Comparison of ENCODE assay signal across 22 cellular contexts in genomic region chr6:1267057-1267732, GRCh38. TPM values are rescaled to one million over a fixed set of nuclear protein-coding genes. Genes with fewer than 3 reads are reported as not detected.
DNase-seq lines count a peak whose midpoint lies in the region; ATAC-seq, FAIRE-seq and TF ChIP-seq lines count a peak whose summit lies in the region.
"Had no signal": no experiment of that assay in that cellular context is flagged by ENCODE, and none has a peak within 500 bp of the region (broad histone marks: within the 10 kb centered on the region; RNA-seq: fewer than 3 reads in every experiment).

No MANE protein-coding gene starts in this region.

- CTCF ChIA-PET in PC-3 (lab: Charles Lee) = interaction anchor here (0.6 kb wide), 1 partner anchor 11 kb away, joined by 3 read pairs; no protein-coding TSS in a partner anchor

- BruUV-seq in PC-3 (replicated peaks; lab: Mats Ljungman, UMichigan) = no TSS peak

- H3K9me3 Mint-ChIP-seq in osteocyte (ENCODE audit: unreplicated experiment) = no peaks in the 10 kb centered on the region

- DNase-seq in GM23248 = peak; percentile 40
- DNase-seq in PC-3 = peak; percentile 86
- DNase-seq in bronchial epithelial cell (ENCODE audit: low read depth) = peak; percentile 96
- DNase-seq in renal cortical epithelial cell (ENCODE audit: low read depth) = peak; percentile 91
- no peak for DNase-seq in NCI-H446 (lab: John Stamatoyannopoulos, UW)
- DNase-seq in osteocyte (ENCODE audit: extremely low spot score, unreplicated experiment) = no peak
- DNase-seq in NCI-H1092 treated with DMSO at 0.1 percent for 48 hours (lab: John Stamatoyannopoulos, UW) = no peak
- DNase-seq: activated T-cell treated with anti-CD3 and anti-CD28 coated beads for 4 hours, BE2C, DMS153, left ventricle myocardium superior, NCI-H1694, NCI-H446 treated with DMSO at 0.1 percent for 48 hours, ovary had no signal

- no peak overlapping the region for H3K4me2 ChIP-seq in GM23248 (ENCODE audit: unreplicated experiment)
- peak overlapping the region; percentile 56 for H3K4me2 ChIP-seq in PC-3 (ENCODE audit: low read length)
- H3K4me2 ChIP-seq: KMS-11 had no signal

- H3F3A ChIP-seq in GM23248 (ENCODE audit: insufficient read depth) (no peaks in the 10 kb centered on the region), PC-3 (ENCODE audit: low read length, unreplicated experiment) (no peaks in the 10 kb centered on the region)

- in situ Hi-C loops in GM23248 (cut with MboI) = no loop called here

- no peak overlapping the region for H3K27ac ChIP-seq in GM23248
- H3K27ac ChIP-seq in PC-3 (ENCODE audit: low read length) = peak overlapping the region; percentile 39
- H3K27ac ChIP-seq: HL-60, KMS-11, ovary, tibial nerve had no signal

- no peaks in the 10 kb centered on the region for H3K36me3 Mint-ChIP-seq in osteocyte (ENCODE audit: unreplicated experiment)
- H3K36me3 Mint-ChIP-seq: activated naive CD4-positive, alpha-beta T cell treated with anti-CD3 and anti-CD28 coated beads, Interleukin-2, amount 50 U/mL, for 24 hours; stimulated activated effector memory CD8-positive, alpha-beta T cell treated with anti-CD3 and anti-CD28 coated beads, Interleukin-12 subunit alpha, Interleukin-12 subunit beta, amount 100 ng/mL, for 72 hours had no signal

- H3K9me2 ChIP-seq in GM23248 (ENCODE audit: insufficient read depth) = no peaks in the 10 kb centered on the region
- 0 out of 2 replicates have a peak, but pooled peaks cover 6% of the 10 kb centered on the region for H3K9me2 ChIP-seq in PC-3 (replicated peaks; ENCODE audit: low read length)

- ATAC-seq in PC-3 (peak; percentile 92), HG02840 (IDR thresholded peaks at IDR 0.05; ENCODE audit: low FRiP score, unreplicated experiment) (no peak)
- ATAC-seq: left ventricle myocardium superior; SK-N-SH treated with all-trans-retinoic acid at 6 μM for 48 hours; stimulated activated effector memory CD8-positive, alpha-beta T cell treated with anti-CD3 and anti-CD28 coated beads, Interleukin-12 subunit alpha, Interleukin-12 subunit beta, amount 100 ng/mL, for 72 hours had no signal

- no peaks in the 10 kb centered on the region for H3K27me3 Mint-ChIP-seq in osteocyte (ENCODE audit: unreplicated experiment)

- no peak for FAIRE-seq in bronchial epithelial cell (lab: Jason Lieb, UNC)
- FAIRE-seq: TTC549 had no signal

- no peak overlapping the region for H3K27ac Mint-ChIP-seq in osteocyte (ENCODE audit: unreplicated experiment)
- H3K27ac Mint-ChIP-seq: activated naive CD4-positive, alpha-beta T cell treated with anti-CD3 and anti-CD28 coated beads, Interleukin-2, amount 50 U/mL, for 24 hours; stimulated activated effector memory CD8-positive, alpha-beta T cell treated with anti-CD3 and anti-CD28 coated beads, Interleukin-12 subunit alpha, Interleukin-12 subunit beta, amount 100 ng/mL, for 72 hours had no signal

- intact Hi-C loops in PC-3 (cut with micrococcal nuclease) = loop anchor here (1.0 to 5.0 kb wide), 2 partner anchors 45 to 68 kb away; partner anchors contain the start of gene FOXQ1

- no peaks in the 10 kb centered on the region for H3K4me1 Mint-ChIP-seq in osteocyte (ENCODE audit: unreplicated experiment)
- H3K4me1 Mint-ChIP-seq: activated naive CD4-positive, alpha-beta T cell treated with anti-CD3 and anti-CD28 coated beads, Interleukin-2, amount 50 U/mL, for 24 hours; stimulated activated effector memory CD8-positive, alpha-beta T cell treated with anti-CD3 and anti-CD28 coated beads, Interleukin-12 subunit alpha, Interleukin-12 subunit beta, amount 100 ng/mL, for 72 hours had no signal

- no peak for TF ChIP-seq CTCF in PC-3 (conservative IDR thresholded peaks at IDR 0.05; ENCODE audit: low read depth, low read length)
- no peak for TF ChIP-seq CTCF in bronchial epithelial cell (IDR thresholded peaks at IDR 0.05; ENCODE audit: insufficient read depth, low read length, severe bottlenecking)
- TF ChIP-seq CTCF in osteocyte (IDR thresholded peaks at IDR 0.05) = no peak

- H3K79me2 ChIP-seq in GM23248 (ENCODE audit: insufficient read depth) (no peaks in the 10 kb centered on the region), PC-3 (ENCODE audit: low read length) (no peaks in the 10 kb centered on the region)

- POLR2A ChIA-PET in PC-3 (lab: Charles Lee; ENCODE audit: unreplicated experiment) = no interaction called here

- H3K36me3 ChIP-seq in GM23248 (ENCODE audit: low read depth) (no peaks in the 10 kb centered on the region), PC-3 (ENCODE audit: low read depth, low read length) (no peaks in the 10 kb centered on the region), bronchial epithelial cell (ENCODE audit: control insufficient read depth, insufficient read depth, low read length) (no peaks in the 10 kb centered on the region)
- H3K36me3 ChIP-seq: BE2C, ovary, tibial nerve had no signal

- H3K9ac ChIP-seq in GM23248 = no peak overlapping the region
- no peak overlapping the region for H3K9ac ChIP-seq in PC-3 (ENCODE audit: low read length)
- H3K9ac ChIP-seq: KMS-11 had no signal

- H3K4me3 ChIP-seq in GM23248 = no peak overlapping the region
- no peak overlapping the region for H3K4me3 ChIP-seq in PC-3 (ENCODE audit: low read length)
- H3K4me3 ChIP-seq in bronchial epithelial cell (ENCODE audit: low read depth, low read length) = no peak overlapping the region
- H3K4me3 ChIP-seq: ovary, tibial nerve had no signal

- H3K4me3 Mint-ChIP-seq in osteocyte (ENCODE audit: unreplicated experiment) = no peak overlapping the region
- H3K4me3 Mint-ChIP-seq: activated naive CD4-positive, alpha-beta T cell treated with anti-CD3 and anti-CD28 coated beads, Interleukin-2, amount 50 U/mL, for 24 hours; stimulated activated effector memory CD8-positive, alpha-beta T cell treated with anti-CD3 and anti-CD28 coated beads, Interleukin-12 subunit alpha, Interleukin-12 subunit beta, amount 100 ng/mL, for 72 hours had no signal

- H4K20me1 ChIP-seq in GM23248 (ENCODE audit: insufficient read depth) = no peaks in the 10 kb centered on the region
- H4K20me1 ChIP-seq in PC-3 (ENCODE audit: low read length) = no peaks in the 10 kb centered on the region

- no peaks in the 10 kb centered on the region for H3K27me3 ChIP-seq in GM23248 (replicated peaks; ENCODE audit: insufficient read depth)
- H3K27me3 ChIP-seq in PC-3 (ENCODE audit: low read length) = no peaks in the 10 kb centered on the region
- H3K27me3 ChIP-seq in bronchial epithelial cell (ENCODE audit: control insufficient read depth, insufficient read depth, low read length) = no peaks in the 10 kb centered on the region
- H3K27me3 ChIP-seq: ovary, tibial nerve had no signal

- 74 to 79% methylated on average over 8 of the region's 8 CpGs for WGBS in GM23248 (ENCODE audit: low coverage in 1 of 2, low lambda C conversion rate in 2 of 2, missing lambda C conversion rate in 2 of 2), 2 experiments

- H2AFZ ChIP-seq in GM23248 = no peak overlapping the region
- peak overlapping the region; percentile 18 for H2AFZ ChIP-seq in PC-3 (ENCODE audit: low read length)

- H3K9me3 ChIP-seq in GM23248 (ENCODE audit: low read depth) = no peaks in the 10 kb centered on the region
- no peaks in the 10 kb centered on the region for H3K9me3 ChIP-seq in PC-3 (ENCODE audit: low read length)
- H3K9me3 ChIP-seq: BE2C, ovary, tibial nerve had no signal

- no peaks in the 10 kb centered on the region for H3K4me1 ChIP-seq in GM23248 (ENCODE audit: insufficient read depth)
- peaks cover 13% of the 10 kb centered on the region for H3K4me1 ChIP-seq in PC-3 (ENCODE audit: insufficient read depth, low read length)
- H3K4me1 ChIP-seq: BE2C, tibial nerve had no signal

RNA-seq across cellular contexts. Expression of gene FOXQ1, which starts 44.7 kb away (rescaled TPM):
- under 0.01 TPM in 1 of 2 replicates, not detected in the other for total RNA-seq in GM23248 (2014; rRNA removed; shearing (Covaris generic))
- not detected in 2 replicates for polyA plus RNA-seq in GM23248 (2016; fragmentation: Nextera tagmentation; extraction: Ambion mirVana)
- total RNA-seq in PC-3 (2014; rRNA removed) (7.5 and 12.4 TPM in 2 replicates), bronchial epithelial cell (3.1 and 3.4 TPM in 2 replicates), renal cortical epithelial cell (0.52 and 0.65 TPM in 2 replicates), osteocyte (not detected in 2 replicates)
- total RNA-seq: left ventricle myocardium superior had no signal

Comparison
In these comparisons a context has a peak if more than half of its experiments do, and no peak if none do; other contexts are left out.
1. DNase-seq: peak in GM23248 (single experiment), PC-3 (single experiment), bronchial epithelial cell (single experiment) and renal cortical epithelial cell (single experiment); none in NCI-H446 (0 of 2), osteocyte (single experiment) and NCI-H1092 treated with DMSO at 0.1 percent for 48 hours (single experiment).